ENCODE assay signal across 1 cellular context in the genomic region with DNA sequence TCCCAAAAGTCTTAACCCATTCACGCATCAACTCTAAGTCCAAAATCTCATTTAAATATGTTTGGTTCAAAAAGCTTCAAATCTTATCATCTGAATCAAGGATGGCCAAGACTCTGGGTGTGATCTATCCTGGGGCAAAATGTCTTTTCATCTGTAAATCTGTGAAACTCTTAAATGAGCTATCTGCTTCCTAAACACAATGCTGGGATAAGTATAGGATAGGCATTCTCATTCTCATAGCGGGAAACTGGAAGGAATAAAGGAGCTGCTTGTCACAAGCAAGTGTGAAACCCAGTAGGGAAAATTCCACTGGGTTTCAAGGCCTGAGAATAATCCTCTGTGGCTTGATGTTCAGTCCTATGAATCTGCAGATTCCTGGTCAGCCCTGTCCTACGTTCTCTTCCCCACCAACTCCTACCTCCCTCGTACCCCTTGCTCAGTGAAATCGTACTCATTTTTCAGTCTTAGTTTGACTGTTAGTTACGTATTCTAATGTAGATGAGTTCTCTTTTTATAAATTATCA.
TF ChIP-seq lines count a peak whose summit lies in the region.

No MANE protein-coding gene starts in this region.

TF ChIP-seq in H1, 55 proteins besides CTCF, POLR2A, EP300 and RAD21:
- no peak for TF ChIP-seq GABPA (IDR thresholded peaks at IDR 0.05; ENCODE audit: borderline replicate concordance, insufficient read depth, low read length)
- no peak for TF ChIP-seq SIRT6 (IDR thresholded peaks at IDR 0.05; ENCODE audit: low read length)
- TF ChIP-seq SUZ12 (IDR thresholded peaks at IDR 0.05; ENCODE audit: low read length) = no peak
- no peak for TF ChIP-seq TEAD4 (IDR thresholded peaks at IDR 0.05; ENCODE audit: low read depth, low read length)
- no peak for TF ChIP-seq HDAC6 (IDR thresholded peaks at IDR 0.05; ENCODE audit: low read depth, low read length)
- no peak for TF ChIP-seq FOSL1 (IDR thresholded peaks at IDR 0.05; ENCODE audit: insufficient read depth, low read depth, low read length)
- TF ChIP-seq, protein P1, sequence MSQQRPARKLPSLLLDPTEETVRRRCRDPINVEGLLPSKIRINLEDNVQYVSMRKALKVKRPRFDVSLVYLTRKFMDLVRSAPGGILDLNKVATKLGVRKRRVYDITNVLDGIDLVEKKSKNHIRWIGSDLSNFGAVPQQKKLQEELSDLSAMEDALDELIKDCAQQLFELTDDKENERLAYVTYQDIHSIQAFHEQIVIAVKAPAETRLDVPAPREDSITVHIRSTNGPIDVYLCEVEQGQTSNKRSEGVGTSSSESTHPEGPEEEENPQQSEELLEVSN (IDR thresholded peaks at IDR 0.05) = no peak
- no peak for TF ChIP-seq NRF1 (IDR thresholded peaks at IDR 0.05; ENCODE audit: low read depth, low read length)
- no peak for TF ChIP-seq JUN (IDR thresholded peaks at IDR 0.05; ENCODE audit: low read depth, low read length)
- no peak for TF ChIP-seq BCL11A (IDR thresholded peaks at IDR 0.05; ENCODE audit: low read depth in 2 of 2, low read length in 2 of 2)
- no peak for TF ChIP-seq CHD2 (IDR thresholded peaks at IDR 0.05; ENCODE audit: low read length)
- TF ChIP-seq HDAC2 (IDR thresholded peaks at IDR 0.05; ENCODE audit: borderline replicate concordance in 1 of 2, low read depth in 2 of 2, low read length in 2 of 2) = no peak
- no peak for TF ChIP-seq ASH2L (IDR thresholded peaks at IDR 0.05; ENCODE audit: low read length)
